11 cellular contexts compared by ENCODE assay signal in the genomic region with DNA sequence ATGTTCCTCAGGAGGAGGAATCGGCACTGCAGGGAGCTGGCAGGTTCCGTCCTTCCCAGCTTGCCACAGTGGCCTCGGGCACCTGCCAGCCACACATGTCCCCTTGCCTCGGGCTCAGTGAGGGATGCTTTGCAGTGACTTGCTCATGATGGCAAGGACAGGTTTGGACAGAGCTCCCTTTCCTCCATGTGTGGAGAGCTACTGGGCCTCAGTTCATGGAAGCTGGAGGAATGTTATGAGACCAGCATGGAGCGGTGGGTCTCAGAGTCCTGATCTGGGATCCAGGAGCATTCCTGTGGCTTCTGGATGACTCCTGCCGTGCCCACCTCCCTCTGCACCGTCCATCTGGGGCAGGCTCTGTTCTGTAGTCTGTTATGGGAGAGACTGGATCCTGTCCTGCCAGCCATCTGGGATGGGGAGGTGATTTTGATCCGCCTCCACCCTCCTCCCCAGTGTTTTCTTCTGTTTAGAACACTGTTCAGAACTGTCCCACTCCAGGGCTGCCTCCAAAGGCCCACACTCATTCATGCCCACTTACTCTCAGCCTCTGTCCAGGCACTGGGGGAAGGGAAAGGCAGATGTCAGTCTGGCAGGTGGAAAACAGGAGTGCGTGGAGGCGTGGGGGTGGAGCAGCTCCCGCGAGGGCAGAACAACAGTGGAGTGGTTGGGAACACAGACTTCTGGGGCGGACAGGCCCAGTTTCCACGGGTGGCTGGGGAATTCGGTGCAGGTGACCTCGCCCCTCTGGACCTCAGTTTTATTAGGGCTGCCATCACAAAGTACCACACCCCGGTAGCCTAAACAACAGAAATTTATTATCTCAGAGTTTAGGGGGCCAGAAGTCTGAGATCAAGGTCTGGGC. TPM values are rescaled to one million over a fixed set of nuclear protein-coding genes. Genes with fewer than 3 reads are reported as not detected.
DNase-seq lines count a peak whose midpoint lies in the region; ATAC-seq and TF ChIP-seq lines count a peak whose summit lies in the region.
"Had no signal": no experiment of that assay in that cellular context is flagged by ENCODE, and none has a peak within 500 bp of the region (broad histone marks: within the 10 kb centered on the region; RNA-seq: fewer than 3 reads in every experiment).

No MANE protein-coding gene starts in this region.

- H3K4me3 ChIP-seq in GM23338 (no peak overlapping the region), Panc1 (ENCODE audit: low read depth in 2 of 2, low read length in 2 of 2) (no peak overlapping the region)
- H3K4me3 ChIP-seq: stomach had no signal

- no peak overlapping the region for H2AFZ ChIP-seq in GM23338

- TF ChIP-seq CTCF in GM23338 (conservative IDR thresholded peaks at IDR 0.05; ENCODE audit: low read depth in 2 of 2) (no peak), Panc1 (IDR thresholded peaks at IDR 0.05) (no peak)

- in situ Hi-C loops in Panc1 (cut with HindIII; ENCODE audit: low pct_unique_long_range_greater_than_20kb, low sequenced_read_pairs): no loop called here

- intact Hi-C loops in Panc1 (cut with micrococcal nuclease; ENCODE audit: unreplicated experiment): no loop called here

- H3K27ac ChIP-seq in GM23338 (ENCODE audit: low read depth) (0 out of 2 replicates have a peak overlapping the region, but pooled peaks have one; percentile 55), Panc1 (ENCODE audit: low read length) (no peak overlapping the region), epithelial cell of prostate (peak overlapping the region; percentile 56)
- H3K27ac ChIP-seq: stomach had no signal

- POLR2A ChIA-PET in Panc1 (lab: Charles Lee): no interaction called here

- peak; percentile 38; the same call in 2 of the 3 replicates for ATAC-seq in GM23338
- peak; percentile 68 for ATAC-seq in Panc1
- no peak for ATAC-seq in HG03159 (IDR thresholded peaks at IDR 0.05; ENCODE audit: unreplicated experiment)
- ATAC-seq in GM18870 (IDR thresholded peaks at IDR 0.05; ENCODE audit: unreplicated experiment): no peak

- peaks cover 6% of the 10 kb centered on the region; the same call in 1 of the 2 replicates for H3K9me3 ChIP-seq in Panc1 (ENCODE audit: control insufficient read depth, insufficient read depth, low read depth, low read length)

- peak overlapping the region; percentile 41; the same call in 1 of the 2 replicates for H3K27ac Mint-ChIP-seq in GM23338
- H3K27ac Mint-ChIP-seq: activated T-cell treated with anti-CD3 and anti-CD28 coated beads, Interleukin-2, amount 50 U/mL, for 24 hours had no signal

- no peaks in the 10 kb centered on the region for H3K27me3 ChIP-seq in GM23338 (ENCODE audit: insufficient read depth)
- no peaks in the 10 kb centered on the region for H3K27me3 ChIP-seq in Panc1 (ENCODE audit: control insufficient read depth, insufficient read depth, low read length)
- H3K27me3 ChIP-seq: stomach had no signal

- peaks cover 80% of the 10 kb centered on the region for H3K79me2 ChIP-seq in GM23338 (replicated peaks; ENCODE audit: insufficient read depth)

- peaks cover 18% of the 10 kb centered on the region; the same call in 2 of the 3 replicates for H3K4me1 Mint-ChIP-seq in GM23338

- H3K4me2 ChIP-seq in GM23338: no peak overlapping the region

- H3K4me1 ChIP-seq in GM23338 (ENCODE audit: insufficient read depth) (no peaks in the 10 kb centered on the region), Panc1 (ENCODE audit: control insufficient read depth, insufficient read depth, low read length) (peaks cover 12% of the 10 kb centered on the region)

- no TSS peak for BruUV-seq in Panc1 (replicated peaks; lab: Mats Ljungman, UMichigan)

- H3K9me2 ChIP-seq in GM23338 (ENCODE audit: insufficient read depth): no peaks in the 10 kb centered on the region

- CTCF ChIA-PET in Panc1 (lab: Charles Lee): interaction anchor here (0.5 kb wide), 1 partner anchor 17 kb away, joined by 6 read pairs; no protein-coding TSS in a partner anchor

- DNase-seq in GM23338 (ENCODE audit: low spot score): no peak
- DNase-seq in Panc1 (ENCODE audit: low read depth, low spot score): no peak
- no peak for DNase-seq in epithelial cell of prostate (ENCODE audit: low read depth, low spot score)
- peak; percentile 28 for DNase-seq in retina
- DNase-seq in activated naive CD4-positive, alpha-beta T cell treated with anti-CD3 and anti-CD28 coated beads, Interleukin-2, amount 50 U/mL, for 16 hours: no peak
- DNase-seq: activated T-cell treated with anti-CD3 and anti-CD28 coated beads, Interleukin-2, amount 50 U/mL, for 24 hours; cortex of kidney; DMS79; stomach had no signal

- no peaks in the 10 kb centered on the region for H3F3A ChIP-seq in GM23338 (replicated peaks; ENCODE audit: low read depth)

- no peaks in the 10 kb centered on the region for H4K20me1 ChIP-seq in GM23338 (replicated peaks; ENCODE audit: insufficient read depth)

- peaks cover 17% of the 10 kb centered on the region for H3K9me3 Mint-ChIP-seq in GM23338

- no peaks in the 10 kb centered on the region for H3K36me3 ChIP-seq in GM23338 (ENCODE audit: insufficient read depth)
- H3K36me3 ChIP-seq in Panc1 (ENCODE audit: control insufficient read depth, insufficient read depth, low read length): no peaks in the 10 kb centered on the region

- no peak overlapping the region for H3K4me3 Mint-ChIP-seq in GM23338
- H3K4me3 Mint-ChIP-seq: activated T-cell treated with anti-CD3 and anti-CD28 coated beads, Interleukin-2, amount 50 U/mL, for 24 hours had no signal

- H3K36me3 Mint-ChIP-seq in GM23338 (ENCODE audit: low read depth): peaks cover 23% of the 10 kb centered on the region

- H3K27me3 Mint-ChIP-seq in GM23338 (ENCODE audit: insufficient read depth, low read depth, poor library complexity): peaks cover 6% of the 10 kb centered on the region
- H3K27me3 Mint-ChIP-seq: activated T-cell treated with anti-CD3 and anti-CD28 coated beads, Interleukin-2, amount 50 U/mL, for 24 hours had no signal

TF ChIP-seq in GM23338, 12 proteins besides CTCF, POLR2A, EP300 and RAD21 (continues in another document):
- TF ChIP-seq ZNF114 (CRISPR knock-in tag; IDR thresholded peaks at IDR 0.05) (no peak), NANOG (IDR thresholded peaks at IDR 0.05; ENCODE audit: borderline replicate concordance) (no peak), CREB1 (CRISPR knock-in tag; IDR thresholded peaks at IDR 0.05; ENCODE audit: low read depth) (no peak), JUNB (IDR thresholded peaks at IDR 0.05; ENCODE audit: unreplicated experiment) (no peak)
- TF ChIP-seq, protein P1, sequence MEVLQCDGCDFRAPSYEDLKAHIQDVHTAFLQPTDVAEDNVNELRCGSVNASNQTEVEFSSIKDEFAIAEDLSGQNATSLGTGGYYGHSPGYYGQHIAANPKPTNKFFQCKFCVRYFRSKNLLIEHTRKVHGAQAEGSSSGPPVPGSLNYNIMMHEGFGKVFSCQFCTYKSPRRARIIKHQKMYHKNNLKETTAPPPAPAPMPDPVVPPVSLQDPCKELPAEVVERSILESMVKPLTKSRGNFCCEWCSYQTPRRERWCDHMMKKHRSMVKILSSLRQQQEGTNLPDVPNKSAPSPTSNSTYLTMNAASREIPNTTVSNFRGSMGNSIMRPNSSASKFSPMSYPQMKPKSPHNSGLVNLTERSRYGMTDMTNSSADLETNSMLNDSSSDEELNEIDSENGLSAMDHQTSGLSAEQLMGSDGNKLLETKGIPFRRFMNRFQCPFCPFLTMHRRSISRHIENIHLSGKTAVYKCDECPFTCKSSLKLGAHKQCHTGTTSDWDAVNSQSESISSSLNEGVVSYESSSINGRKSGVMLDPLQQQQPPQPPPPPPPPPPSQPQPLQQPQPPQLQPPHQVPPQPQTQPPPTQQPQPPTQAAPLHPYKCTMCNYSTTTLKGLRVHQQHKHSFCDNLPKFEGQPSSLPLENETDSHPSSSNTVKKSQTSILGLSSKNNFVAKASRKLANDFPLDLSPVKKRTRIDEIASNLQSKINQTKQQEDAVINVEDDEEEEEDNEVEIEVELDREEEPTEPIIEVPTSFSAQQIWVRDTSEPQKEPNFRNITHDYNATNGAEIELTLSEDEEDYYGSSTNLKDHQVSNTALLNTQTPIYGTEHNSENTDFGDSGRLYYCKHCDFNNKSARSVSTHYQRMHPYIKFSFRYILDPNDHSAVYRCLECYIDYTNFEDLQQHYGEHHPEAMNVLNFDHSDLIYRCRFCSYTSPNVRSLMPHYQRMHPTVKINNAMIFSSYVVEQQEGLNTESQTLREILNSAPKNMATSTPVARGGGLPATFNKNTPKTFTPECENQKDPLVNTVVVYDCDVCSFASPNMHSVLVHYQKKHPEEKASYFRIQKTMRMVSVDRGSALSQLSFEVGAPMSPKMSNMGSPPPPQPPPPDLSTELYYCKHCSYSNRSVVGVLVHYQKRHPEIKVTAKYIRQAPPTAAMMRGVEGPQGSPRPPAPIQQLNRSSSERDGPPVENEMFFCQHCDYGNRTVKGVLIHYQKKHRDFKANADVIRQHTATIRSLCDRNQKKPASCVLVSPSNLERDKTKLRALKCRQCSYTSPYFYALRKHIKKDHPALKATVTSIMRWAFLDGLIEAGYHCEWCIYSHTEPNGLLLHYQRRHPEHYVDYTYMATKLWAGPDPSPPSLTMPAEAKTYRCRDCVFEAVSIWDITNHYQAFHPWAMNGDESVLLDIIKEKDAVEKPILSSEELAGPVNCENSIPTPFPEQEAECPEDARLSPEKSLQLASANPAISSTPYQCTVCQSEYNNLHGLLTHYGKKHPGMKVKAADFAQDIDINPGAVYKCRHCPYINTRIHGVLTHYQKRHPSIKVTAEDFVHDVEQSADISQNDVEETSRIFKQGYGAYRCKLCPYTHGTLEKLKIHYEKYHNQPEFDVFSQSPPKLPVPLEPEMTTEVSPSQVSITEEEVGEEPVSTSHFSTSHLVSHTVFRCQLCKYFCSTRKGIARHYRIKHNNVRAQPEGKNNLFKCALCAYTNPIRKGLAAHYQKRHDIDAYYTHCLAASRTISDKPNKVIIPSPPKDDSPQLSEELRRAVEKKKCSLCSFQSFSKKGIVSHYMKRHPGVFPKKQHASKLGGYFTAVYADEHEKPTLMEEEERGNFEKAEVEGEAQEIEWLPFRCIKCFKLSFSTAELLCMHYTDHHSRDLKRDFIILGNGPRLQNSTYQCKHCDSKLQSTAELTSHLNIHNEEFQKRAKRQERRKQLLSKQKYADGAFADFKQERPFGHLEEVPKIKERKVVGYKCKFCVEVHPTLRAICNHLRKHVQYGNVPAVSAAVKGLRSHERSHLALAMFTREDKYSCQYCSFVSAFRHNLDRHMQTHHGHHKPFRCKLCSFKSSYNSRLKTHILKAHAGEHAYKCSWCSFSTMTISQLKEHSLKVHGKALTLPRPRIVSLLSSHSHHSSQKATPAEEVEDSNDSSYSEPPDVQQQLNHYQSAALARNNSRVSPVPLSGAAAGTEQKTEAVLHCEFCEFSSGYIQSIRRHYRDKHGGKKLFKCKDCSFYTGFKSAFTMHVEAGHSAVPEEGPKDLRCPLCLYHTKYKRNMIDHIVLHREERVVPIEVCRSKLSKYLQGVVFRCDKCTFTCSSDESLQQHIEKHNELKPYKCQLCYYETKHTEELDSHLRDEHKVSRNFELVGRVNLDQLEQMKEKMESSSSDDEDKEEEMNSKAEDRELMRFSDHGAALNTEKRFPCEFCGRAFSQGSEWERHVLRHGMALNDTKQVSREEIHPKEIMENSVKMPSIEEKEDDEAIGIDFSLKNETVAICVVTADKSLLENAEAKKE (CRISPR knock-in tag; IDR thresholded peaks at IDR 0.05): no peak

RNA-seq across cellular contexts. Expression of a gene that starts 59.4 kb away (rescaled TPM):
- 42.3 and 54.1 TPM in 2 replicates for total RNA-seq in GM23338 (2014; rRNA removed; shearing (Covaris generic))
- polyA plus RNA-seq in GM23338 (2016; fragmentation: Nextera tagmentation; extraction: Ambion mirVana): 7.6 and 15.7 TPM in 2 replicates
- total RNA-seq in Panc1 (2021; ENCODE audit: unreplicated experiment): 66.3 TPM
- polyA plus RNA-seq in Panc1 (2012; ENCODE audit: insufficient read length): 49.7 TPM

Comparison
In these comparisons a context has a peak if more than half of its experiments do, and no peak if none do; other contexts are left out.
1. ATAC-seq: peak in GM23338 (single experiment) and Panc1 (single experiment); none in HG03159 (single experiment) and GM18870 (single experiment).